8 cellular contexts compared by ENCODE assay signal in the genomic region with DNA sequence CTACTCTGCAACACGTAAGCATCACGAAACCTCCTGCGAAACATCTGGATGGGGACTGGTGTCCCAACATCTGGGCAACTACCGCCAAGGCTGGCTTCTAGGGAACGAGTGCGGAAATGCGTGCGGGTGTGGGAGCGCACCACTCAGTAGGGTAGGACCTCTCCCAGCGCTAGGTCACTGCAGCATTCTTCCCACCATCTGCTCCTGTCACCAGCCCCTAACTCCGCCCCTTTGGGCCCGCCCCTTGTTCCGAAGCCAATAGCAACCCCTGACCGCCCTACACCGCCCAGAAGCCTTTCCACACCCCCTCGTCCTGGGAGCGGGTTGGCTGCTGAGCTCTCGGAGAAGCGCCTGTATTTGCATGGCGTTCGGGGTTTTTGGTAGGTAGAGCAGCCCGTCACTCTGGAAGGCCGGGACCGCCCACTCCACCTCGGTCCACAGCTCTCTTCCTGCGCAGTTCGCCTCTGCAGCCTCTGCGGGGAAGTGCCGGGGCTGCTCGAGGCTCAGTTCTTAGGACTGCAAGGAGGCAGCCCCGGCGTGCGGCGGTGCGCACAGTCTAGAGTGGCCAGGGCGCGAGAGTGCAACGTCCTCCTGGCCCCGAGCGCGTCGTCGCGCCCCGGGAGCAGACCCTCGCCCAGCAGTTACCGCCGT. TPM values are rescaled to one million over a fixed set of nuclear protein-coding genes. Genes with fewer than 3 reads are reported as not detected.
DNase-seq lines count a peak whose midpoint lies in the region; ATAC-seq and TF ChIP-seq lines count a peak whose summit lies in the region.

Gene HS3ST3B1 (plus strand): TSS at position 454 of the 651 bp plus-strand sequence. CDS start 438 bp downstream, outside the sequence.

- intact Hi-C loops in naive thymus-derived CD4-positive, alpha-beta T cell (cut with micrococcal nuclease): loop anchor here (1.0 to 10.0 kb wide), 16 partner anchors 9 to 1914 kb away; partner anchors contain the start of genes COX10 (in 2 of the 2), NCOR1 (in 1 of the 2) and PIGL (in 1 of the 2)

- peaks cover 35% of the 10 kb centered on the region for H3K4me1 Mint-ChIP-seq in activated T-helper 17 cell treated with anti-CD3 and anti-CD28 coated beads, Interleukin-2, amount 50 U/mL, for 72 hours
- H3K4me1 Mint-ChIP-seq in naive thymus-derived CD4-positive, alpha-beta T cell: peaks cover 49 to 69% (median 62%) of the 10 kb centered on the region in 7 donors
- H3K4me1 Mint-ChIP-seq in stimulated activated effector memory CD8-positive, alpha-beta T cell treated with anti-CD3 and anti-CD28 coated beads, Interleukin-12 subunit alpha, Interleukin-12 subunit beta, amount 100 ng/mL, for 72 hours: peaks cover 66% of the 10 kb centered on the region

- ATAC-seq in GM21529 (IDR thresholded peaks at IDR 0.05; ENCODE audit: unreplicated experiment): peak; percentile 81
- ATAC-seq in activated T-helper 17 cell treated with anti-CD3 and anti-CD28 coated beads, Interleukin-2, amount 50 U/mL, for 72 hours (replicated peaks): peak; percentile 84
- ATAC-seq in naive thymus-derived CD4-positive, alpha-beta T cell: peak; percentile 90
- peak; percentile 91 for ATAC-seq in stimulated activated effector memory CD8-positive, alpha-beta T cell treated with anti-CD3 and anti-CD28 coated beads, Interleukin-12 subunit alpha, Interleukin-12 subunit beta, amount 100 ng/mL, for 72 hours

- TF ChIP-seq CTCF in RWPE1 (conservative IDR thresholded peaks at IDR 0.05; ENCODE audit: low read depth): no peak

- peaks cover 17% of the 10 kb centered on the region for H3K36me3 Mint-ChIP-seq in activated T-helper 17 cell treated with anti-CD3 and anti-CD28 coated beads, Interleukin-2, amount 50 U/mL, for 72 hours (ENCODE audit: low read depth)
- peaks cover 0 to 14% (median 0%) of the 10 kb centered on the region in 5 donors for H3K36me3 Mint-ChIP-seq in naive thymus-derived CD4-positive, alpha-beta T cell
- H3K36me3 Mint-ChIP-seq in stimulated activated effector memory CD8-positive, alpha-beta T cell treated with anti-CD3 and anti-CD28 coated beads, Interleukin-12 subunit alpha, Interleukin-12 subunit beta, amount 100 ng/mL, for 72 hours: no peaks in the 10 kb centered on the region

- H3K27ac Mint-ChIP-seq in activated T-helper 17 cell treated with anti-CD3 and anti-CD28 coated beads, Interleukin-2, amount 50 U/mL, for 72 hours: peak within 1 kb of the TSS; percentile 93
- peak within 1 kb of the TSS; percentile 86 to 94 (median 90) for H3K27ac Mint-ChIP-seq in naive thymus-derived CD4-positive, alpha-beta T cell
- H3K27ac Mint-ChIP-seq in stimulated activated effector memory CD8-positive, alpha-beta T cell treated with anti-CD3 and anti-CD28 coated beads, Interleukin-12 subunit alpha, Interleukin-12 subunit beta, amount 100 ng/mL, for 72 hours: peak within 1 kb of the TSS; percentile 23

- H3K4me1 ChIP-seq in naive thymus-derived CD4-positive, alpha-beta T cell (ENCODE audit: control insufficient read depth in 2 of 2, insufficient read depth in 2 of 2, low read length in 2 of 2): peaks cover 39 to 44% of the 10 kb centered on the region in 2 donors

- peak within 1 kb of the TSS; percentile 99 for H3K4me3 ChIP-seq in naive thymus-derived CD4-positive, alpha-beta T cell (ENCODE audit: low read length)

- H3K27ac ChIP-seq in RWPE1: peak within 1 kb of the TSS; percentile 78
- H3K27ac ChIP-seq in naive thymus-derived CD4-positive, alpha-beta T cell (ENCODE audit: low read depth, low read length): peak within 1 kb of the TSS; percentile 63

- peaks cover 10 to 22% of the 10 kb centered on the region in 2 donors for H3K27me3 ChIP-seq in naive thymus-derived CD4-positive, alpha-beta T cell (ENCODE audit: control insufficient read depth in 2 of 2, insufficient read depth in 2 of 2, low read length in 2 of 2)

- H3K4me3 Mint-ChIP-seq in activated T-helper 17 cell treated with anti-CD3 and anti-CD28 coated beads, Interleukin-2, amount 50 U/mL, for 72 hours: peak within 1 kb of the TSS; percentile 98
- H3K4me3 Mint-ChIP-seq in naive thymus-derived CD4-positive, alpha-beta T cell: peak within 1 kb of the TSS; percentile 85 to 100 (median 96)
- peak within 1 kb of the TSS; percentile 82 for H3K4me3 Mint-ChIP-seq in stimulated activated effector memory CD8-positive, alpha-beta T cell treated with anti-CD3 and anti-CD28 coated beads, Interleukin-12 subunit alpha, Interleukin-12 subunit beta, amount 100 ng/mL, for 72 hours

- CTCF ChIA-PET in RWPE1 (lab: Yijun Ruan, JAX): interaction anchor here (0.6 to 0.8 kb wide), 2 partner anchors 153 to 626 kb away, joined by 3 read pairs; no protein-coding TSS in a partner anchor
- CTCF ChIA-PET in naive thymus-derived CD4-positive, alpha-beta T cell (lab: Charles Lee): interaction anchor here (0.6 to 2.2 kb wide), 21 partner anchors 17 to 704 kb away, joined by 3 to 24 read pairs (median 4); no protein-coding TSS in a partner anchor

- no peaks in the 10 kb centered on the region for H3K9me3 ChIP-seq in naive thymus-derived CD4-positive, alpha-beta T cell (ENCODE audit: control insufficient read depth in 2 of 3, low read length in 3 of 3)

- H3K36me3 ChIP-seq in naive thymus-derived CD4-positive, alpha-beta T cell (ENCODE audit: control insufficient read depth in 2 of 3, insufficient read depth in 3 of 3, low read length in 3 of 3): peaks cover 0 to 4% (median 0%) of the 10 kb centered on the region in 3 experiments

- POLR2A ChIA-PET in RWPE1 (lab: Yijun Ruan, JAX; ENCODE audit: low non-redundant PET): interaction anchor here (0.7 kb wide), 1 partner anchor 8 kb away, joined by 3 read pairs; no protein-coding TSS in a partner anchor
- POLR2A ChIA-PET in naive thymus-derived CD4-positive, alpha-beta T cell (lab: Charles Lee): interaction anchor here (0.6 to 5.0 kb wide), 26 partner anchors 8 to 1283 kb away, joined by 3 to 69 read pairs (median 5); partner anchors contain the start of genes COX10 and ELAC2

- H3K9me3 Mint-ChIP-seq in activated T-helper 17 cell treated with anti-CD3 and anti-CD28 coated beads, Interleukin-2, amount 50 U/mL, for 72 hours: no peaks in the 10 kb centered on the region
- H3K9me3 Mint-ChIP-seq in naive thymus-derived CD4-positive, alpha-beta T cell: peaks cover 0 to 8% (median 0%) of the 10 kb centered on the region in 11 donors
- H3K9me3 Mint-ChIP-seq in stimulated activated effector memory CD8-positive, alpha-beta T cell treated with anti-CD3 and anti-CD28 coated beads, Interleukin-12 subunit alpha, Interleukin-12 subunit beta, amount 100 ng/mL, for 72 hours: no peaks in the 10 kb centered on the region

- H3K27me3 Mint-ChIP-seq in activated T-helper 17 cell treated with anti-CD3 and anti-CD28 coated beads, Interleukin-2, amount 50 U/mL, for 72 hours: peaks cover 18% of the 10 kb centered on the region
- H3K27me3 Mint-ChIP-seq in naive thymus-derived CD4-positive, alpha-beta T cell: peaks cover 29 to 39% (median 36%) of the 10 kb centered on the region in 5 donors

- peak; percentile 97 for DNase-seq in DMS 273 (lab: John Stamatoyannopoulos, UW; ENCODE audit: unreplicated experiment)
- DNase-seq in HuH-7.5 (ENCODE audit: low spot score): peak; percentile 97
- peak; percentile 97 for DNase-seq in RWPE1 (ENCODE audit: low spot score)
- peak; percentile 99 for DNase-seq in fibroblast of peridontal ligament (ENCODE audit: extremely low read depth)
- peak; percentile 93 to 100 (median 99) for DNase-seq in naive thymus-derived CD4-positive, alpha-beta T cell
- peak; percentile 90 to 98 for DNase-seq in stimulated activated effector memory CD8-positive, alpha-beta T cell treated with anti-CD3 and anti-CD28 coated beads, Interleukin-12 subunit alpha, Interleukin-12 subunit beta, amount 100 ng/mL, for 72 hours (ENCODE audit: low spot score in 2 of 2)

RNA-seq across cellular contexts. Expression of gene HS3ST3B1, which starts in this region (rescaled TPM):
- total RNA-seq in activated T-helper 17 cell treated with anti-CD3 and anti-CD28 coated beads, Interleukin-2, amount 50 U/mL, for 72 hours: 10 to 100 TPM; 10.7 to 14.5 TPM
- total RNA-seq in naive thymus-derived CD4-positive, alpha-beta T cell: 10 to 100 TPM; 11.7 to 40.7 (median 30.8) TPM
- polyA plus RNA-seq in naive thymus-derived CD4-positive, alpha-beta T cell: 10 to 100 TPM in 1 of 2 donors, 1 to 10 TPM in 1; 7.9 to 12.2 TPM

Comparison
In these comparisons a context has a peak if more than half of its experiments do, and no peak if none do; other contexts are left out.
1. Peak in every context shown above with its lines: DNase-seq, ATAC-seq, H3K4me3 ChIP-seq and H3K27ac ChIP-seq.
2. H3K27ac Mint-ChIP-seq: peak in every context shown above with its lines; median percentile 93 in activated T-helper 17 cell treated with anti-CD3 and anti-CD28 coated beads, Interleukin-2, amount 50 U/mL, for 72 hours; 90 in naive thymus-derived CD4-positive, alpha-beta T cell; 23 in stimulated activated effector memory CD8-positive, alpha-beta T cell treated with anti-CD3 and anti-CD28 coated beads, Interleukin-12 subunit alpha, Interleukin-12 subunit beta, amount 100 ng/mL, for 72 hours.